Comparison of ENCODE assay signal across 10 cellular contexts in genomic region chr11:63889344-63889743, GRCh38. TPM values are rescaled to one million over a fixed set of nuclear protein-coding genes. Genes with fewer than 3 reads are reported as not detected.
DNase-seq lines count a peak whose midpoint lies in the region; ATAC-seq, FAIRE-seq and TF ChIP-seq lines count a peak whose summit lies in the region.
"Had no signal": no experiment of that assay in that cellular context is flagged by ENCODE, and none has a peak within 500 bp of the region (broad histone marks: within the 10 kb centered on the region; RNA-seq: fewer than 3 reads in every experiment).

No MANE protein-coding gene starts in this region.

- POLR2A ChIA-PET in K562 (lab: Yijun Ruan, JAX): interaction anchor here (0.7 to 1.6 kb wide), 4 partner anchors 13 to 292 kb away, joined by 3 to 5 read pairs (median 4); no protein-coding TSS in a partner anchor

- peaks cover 64% of the 10 kb centered on the region for H3K4me1 Mint-ChIP-seq in activated CD4-positive, alpha-beta T cell treated with anti-CD3 and anti-CD28 coated beads, Interleukin-2, amount 10 ng/mL, durations not matched to agents 24 days and 14 days

- H3K4me2 ChIP-seq in K562 (ENCODE audit: insufficient read depth, low read length): peak overlapping the region; percentile 96

- peaks cover 11% of the 10 kb centered on the region for H3K36me3 Mint-ChIP-seq in activated CD4-positive, alpha-beta T cell treated with anti-CD3 and anti-CD28 coated beads, Interleukin-2, amount 10 ng/mL, durations not matched to agents 24 days and 14 days (ENCODE audit: low read depth)

- peaks cover 13% of the 10 kb centered on the region for H3K9me1 ChIP-seq in K562 (ENCODE audit: control insufficient read depth, insufficient read depth, low read length)

- H3K9me3 ChIP-seq in K562 (replicated peaks; ENCODE audit: control insufficient read depth, insufficient read depth, low read depth, low read length) (no peaks in the 10 kb centered on the region), liver (ENCODE audit: control insufficient read depth in 4 of 4, low read length in 3 of 4) (no peaks in the 10 kb centered on the region)

- H4K20me1 ChIP-seq in K562 (replicated peaks; ENCODE audit: control insufficient read depth, insufficient read depth, low read length): peaks cover 15% of the 10 kb centered on the region; the same call in 1 of the 2 replicates

- H3K9ac ChIP-seq in K562 (ENCODE audit: insufficient read depth in 1 of 2, low read depth in 2 of 2, low read length in 2 of 2): peak overlapping the region; percentile 84 to 99
- H3K9ac ChIP-seq in liver (ENCODE audit: low read depth in 1 of 2, low read length in 2 of 2): peak overlapping the region in 1 of 2 donors; percentile 86

- H3K27me3 ChIP-seq in K562 (ENCODE audit: control insufficient read depth in 2 of 2, insufficient read depth in 2 of 2, low read length in 2 of 2) (no peaks in the 10 kb centered on the region), liver (ENCODE audit: control insufficient read depth in 4 of 4, insufficient read depth in 4 of 4, low read length in 3 of 4) (no peaks in the 10 kb centered on the region)

- H3K4me3 Mint-ChIP-seq in activated CD4-positive, alpha-beta T cell treated with anti-CD3 and anti-CD28 coated beads, Interleukin-2, amount 10 ng/mL, durations not matched to agents 24 days and 14 days: peak overlapping the region; percentile 91

- in situ Hi-C loops in K562 (cut with MboI): no loop called here

- 55% methylated on average over 6 of the region's 6 CpGs for WGBS in K562 (ENCODE audit: insufficient coverage, low coverage, missing lambda C conversion rate)
- 57% methylated on average over 6 of the region's 6 CpGs for WGBS in liver

- no peak for FAIRE-seq in K562 (lab: Jason Lieb, UNC)

- no peak for TF ChIP-seq POLR2A in K562 (conservative IDR thresholded peaks at IDR 0.05)

- TF ChIP-seq EP300 in K562 (IDR thresholded peaks at IDR 0.05; ENCODE audit: low read length): no peak

- peak overlapping the region; percentile 49 for H3K27ac Mint-ChIP-seq in activated CD4-positive, alpha-beta T cell treated with anti-CD3 and anti-CD28 coated beads, Interleukin-2, amount 10 ng/mL, durations not matched to agents 24 days and 14 days

- H3K9me3 Mint-ChIP-seq in activated CD4-positive, alpha-beta T cell treated with anti-CD3 and anti-CD28 coated beads, Interleukin-2, amount 10 ng/mL, durations not matched to agents 24 days and 14 days: no peaks in the 10 kb centered on the region

- TF ChIP-seq RAD21 in K562 (CRISPR knock-in tag; conservative IDR thresholded peaks at IDR 0.05 in 1 of 2, IDR thresholded peaks at IDR 0.05 in 1 of 2) (no peak), liver (IDR thresholded peaks at IDR 0.05) (no peak)

- intact Hi-C loops in activated CD4-positive, alpha-beta T cell treated with anti-CD3 and anti-CD28 coated beads, Interleukin-2, amount 10 ng/mL, durations not matched to agents 24 days and 14 days (cut with micrococcal nuclease): loop anchor here (2.0 kb wide), 1 partner anchor 21 kb away; no protein-coding TSS in a partner anchor
- intact Hi-C loops in K562 (cut with micrococcal nuclease): no loop called here

- H3K79me2 ChIP-seq in K562 (ENCODE audit: control insufficient read depth, insufficient read depth, low read length): peaks cover 82% of the 10 kb centered on the region

- peaks cover 30 to 33% of the 10 kb centered on the region in 2 experiments for H3K4me1 ChIP-seq in K562 (replicated peaks in 1 of 2; ENCODE audit: control insufficient read depth in 2 of 2, insufficient read depth in 2 of 2, low read length in 2 of 2)
- H3K4me1 ChIP-seq in liver (ENCODE audit: control insufficient read depth in 4 of 4, insufficient read depth in 4 of 4, low read length in 3 of 4): peaks cover 7 to 40% (median 30%) of the 10 kb centered on the region in 4 donors

- H2AFZ ChIP-seq in K562 (ENCODE audit: low read depth, low read length): no peak overlapping the region

- peak overlapping the region; percentile 88 for H3K27ac ChIP-seq in K562 (ENCODE audit: extremely low read depth, low read depth, low read length)
- peak overlapping the region; percentile 86 to 93 for H3K27ac ChIP-seq in liver (ENCODE audit: low read depth in 1 of 2, low read length in 2 of 2)
- peak overlapping the region; percentile 76 for H3K27ac ChIP-seq in temporal lobe (ENCODE audit: low read depth, low read length)

- no peak for DNase-seq in activated CD4-positive, alpha-beta T cell treated with anti-CD3 and anti-CD28 coated beads, Interleukin-2, amount 10 ng/mL, durations not matched to agents 24 days and 14 days
- DNase-seq in activated CD4-positive, alpha-beta T cell treated with anti-CD3 and anti-CD28 coated beads for 4 hours: no peak
- DNase-seq in K562 (ENCODE audit: extremely low read depth in 1 of 4, low spot score in 3 of 4): no peak
- no peak for DNase-seq in NCI-H748 (lab: John Stamatoyannopoulos, UW; ENCODE audit: unreplicated experiment)
- DNase-seq in GM03348 (ENCODE audit: low spot score): no peak
- DNase-seq: NCI-H2029 treated with DMSO at 0.1 percent for 48 hours; stimulated activated naive CD4-positive, alpha-beta T cell had no signal

- CTCF ChIA-PET in K562 (lab: Yijun Ruan, JAX; ENCODE audit: low intra/inter-chr PET ratio): no interaction called here

- ATAC-seq in K562 (no peak), GM19328 (IDR thresholded peaks at IDR 0.05; ENCODE audit: unreplicated experiment) (no peak)

- TF ChIP-seq CTCF in K562 (IDR thresholded peaks at IDR 0.05 in 2 of 3, conservative IDR thresholded peaks at IDR 0.05 in 1 of 3; ENCODE audit: insufficient read depth in 2 of 3, low read depth in 1 of 3, low read length in 3 of 3) (no peak), liver (IDR thresholded peaks at IDR 0.05; ENCODE audit: low read depth, low read length, missing input control) (no peak)

- no TSS peak for BruUV-seq in K562 (replicated peaks; lab: Mats Ljungman, UMichigan)

- peak overlapping the region; percentile 62 for H3K4me3 ChIP-seq in K562
- peak overlapping the region in 2 of 3 donors; percentile 57 to 68 for H3K4me3 ChIP-seq in liver (ENCODE audit: low read depth in 1 of 3, low read length in 3 of 3)

- H3K36me3 ChIP-seq in K562 (ENCODE audit: control insufficient read depth, insufficient read depth, low read length) (peaks cover 27% of the 10 kb centered on the region; the same call in 2 of the 3 replicates), liver (ENCODE audit: control insufficient read depth in 4 of 4, insufficient read depth in 3 of 4, low read depth in 1 of 4, low read length in 3 of 4) (no peaks in the 10 kb centered on the region)

- H3K27me3 Mint-ChIP-seq in activated CD4-positive, alpha-beta T cell treated with anti-CD3 and anti-CD28 coated beads, Interleukin-2, amount 10 ng/mL, durations not matched to agents 24 days and 14 days: no peaks in the 10 kb centered on the region

RNA-seq across cellular contexts. Expression of gene RCOR2, which starts 27.6 kb away (rescaled TPM):
- total RNA-seq in activated CD4-positive, alpha-beta T cell treated with anti-CD3 and anti-CD28 coated beads, Interleukin-2, amount 10 ng/mL, durations not matched to agents 24 days and 14 days: 0.26 and 0.28 TPM in 2 replicates
- 3.6 and 8.3 TPM in 2 replicates for total RNA-seq in K562 (2011; cell fraction: chromatin; rRNA removed; ENCODE audit: low replicate concordance)
- total RNA-seq in K562 (2011; cell fraction: nucleolus; rRNA removed): 7.8 and 8.3 TPM in 2 replicates
- total RNA-seq in K562 (2011; cell fraction: nucleoplasm; rRNA removed): 2.8 and 3.3 TPM in 2 replicates
- total RNA-seq in K562 (2014; rRNA removed): 3.6 and 3.7 TPM in 2 replicates
- total RNA-seq in K562 (2014; rRNA removed; fragmentation: Illumina TruSeq; extraction: Trizol): 0.83 and 1.4 TPM in 2 replicates
- total RNA-seq in K562 (2015; rRNA removed; fragmentation: Illumina TruSeq; extraction: Trizol): 2.2 and 2.4 TPM in 2 replicates
- 5.3 and 6.5 TPM in 2 replicates for total RNA-seq in K562 (2021)
- 2.0 and 4.0 TPM in 2 replicates for polyA plus RNA-seq in K562 (2011; rRNA removed)
- polyA plus RNA-seq in K562 (2011; cell fraction: cytosol; rRNA removed): 1.9 and 2.8 TPM in 2 replicates
- 8.3 and 8.7 TPM in 2 replicates for polyA plus RNA-seq in K562 (2011; cell fraction: nucleus; rRNA removed)
- polyA plus RNA-seq in K562 (2012): 2.8 and 3.3 TPM in 2 replicates
- 2.6 and 3.4 TPM in 2 replicates for polyA plus RNA-seq in K562 (2014; fragmentation: Illumina TruSeq; extraction: Trizol)
- polyA plus RNA-seq in K562 (2014; fragmentation: Nextera tagmentation; extraction: Ambion mirVana): under 1 TPM in 1 of 2 experiments, not detected in 1; 0.04 TPM
- 2.8 and 4.2 TPM in 2 replicates for polyA plus RNA-seq in K562 (2014; rRNA removed)
- polyA minus RNA-seq in K562 (2011; rRNA and poly(A)+ RNA removed): 1.6 and 2.9 TPM in 2 replicates
- 2.0 and 4.6 TPM in 2 replicates for polyA minus RNA-seq in K562 (2011; cell fraction: cytosol; rRNA and poly(A)+ RNA removed)
- polyA minus RNA-seq in K562 (2011; cell fraction: nucleus; rRNA and poly(A)+ RNA removed): 1.9 and 2.6 TPM in 2 replicates
- under 1 TPM in 1 of 2 donors, not detected in 1; 0.19 TPM for total RNA-seq in liver
- under 1 TPM in 1 of 2 donors, not detected in 1; 0.05 TPM for polyA plus RNA-seq in liver
- total RNA-seq in temporal lobe: 7.9 TPM

RNA-seq across cellular contexts. Expression of gene NAA40, which starts 49.5 kb away (rescaled TPM):
- total RNA-seq in activated CD4-positive, alpha-beta T cell treated with anti-CD3 and anti-CD28 coated beads, Interleukin-2, amount 10 ng/mL, durations not matched to agents 24 days and 14 days: 26.1 and 26.9 TPM in 2 replicates
- 108 and 212 TPM in 2 replicates for total RNA-seq in K562 (2011; cell fraction: chromatin; rRNA removed; ENCODE audit: low replicate concordance)
- 99.7 and 104 TPM in 2 replicates for total RNA-seq in K562 (2011; cell fraction: nucleolus; rRNA removed)
- 94.1 and 96.0 TPM in 2 replicates for total RNA-seq in K562 (2011; cell fraction: nucleoplasm; rRNA removed)
- 14.7 and 20.1 TPM in 2 replicates for total RNA-seq in K562 (2014; rRNA removed)
- 21.2 and 23.1 TPM in 2 replicates for total RNA-seq in K562 (2014; rRNA removed; fragmentation: Illumina TruSeq; extraction: Trizol)
- total RNA-seq in K562 (2015; rRNA removed; fragmentation: Illumina TruSeq; extraction: Trizol): 26.6 and 27.4 TPM in 2 replicates
- total RNA-seq in K562 (2021): 33.5 and 35.8 TPM in 2 replicates
- 23.1 and 26.0 TPM in 2 replicates for polyA plus RNA-seq in K562 (2011; rRNA removed)
- polyA plus RNA-seq in K562 (2011; cell fraction: cytosol; rRNA removed): 19.7 and 21.3 TPM in 2 replicates
- 54.7 and 72.6 TPM in 2 replicates for polyA plus RNA-seq in K562 (2011; cell fraction: nucleus; rRNA removed)
- 21.4 and 22.6 TPM in 2 replicates for polyA plus RNA-seq in K562 (2012)
- polyA plus RNA-seq in K562 (2014; fragmentation: Illumina TruSeq; extraction: Trizol): 38.7 and 39.0 TPM in 2 replicates
- 10 to 100 TPM in 1 of 2 experiments, 1 to 10 TPM in 1; 6.2 to 11.0 TPM for polyA plus RNA-seq in K562 (2014; fragmentation: Nextera tagmentation; extraction: Ambion mirVana)
- polyA plus RNA-seq in K562 (2014; rRNA removed): 35.1 and 35.5 TPM in 2 replicates
- 15.7 and 16.2 TPM in 2 replicates for polyA minus RNA-seq in K562 (2011; rRNA and poly(A)+ RNA removed)
- polyA minus RNA-seq in K562 (2011; cell fraction: cytosol; rRNA and poly(A)+ RNA removed): 7.6 and 10.0 TPM in 2 replicates
- polyA minus RNA-seq in K562 (2011; cell fraction: nucleus; rRNA and poly(A)+ RNA removed): 16.0 and 23.3 TPM in 2 replicates
- total RNA-seq in liver: 1 to 10 TPM; 5.4 to 7.3 TPM
- 1 to 10 TPM; 3.0 to 4.1 TPM for polyA plus RNA-seq in liver
- 15.5 TPM for total RNA-seq in temporal lobe

RNA-seq across cellular contexts. Expression of gene MARK2, which starts 50.4 kb away (rescaled TPM):
- total RNA-seq in activated CD4-positive, alpha-beta T cell treated with anti-CD3 and anti-CD28 coated beads, Interleukin-2, amount 10 ng/mL, durations not matched to agents 24 days and 14 days: 34.2 and 41.0 TPM in 2 replicates
- total RNA-seq in K562 (2011; cell fraction: chromatin; rRNA removed; ENCODE audit: low replicate concordance): 57.5 and 86.5 TPM in 2 replicates
- total RNA-seq in K562 (2011; cell fraction: nucleolus; rRNA removed): 42.0 and 48.9 TPM in 2 replicates
- 51.4 and 63.0 TPM in 2 replicates for total RNA-seq in K562 (2011; cell fraction: nucleoplasm; rRNA removed)
- total RNA-seq in K562 (2014; rRNA removed) (17.8 and 25.4 TPM in 2 replicates), K562 (2014; rRNA removed; fragmentation: Illumina TruSeq; extraction: Trizol) (12.1 and 13.8 TPM in 2 replicates), K562 (2015; rRNA removed; fragmentation: Illumina TruSeq; extraction: Trizol) (15.1 and 17.4 TPM in 2 replicates), K562 (2021) (36.3 and 43.5 TPM in 2 replicates), liver (10 to 100 TPM in 1 of 2 donors, 1 to 10 TPM in 1; 9.5 to 11.6 TPM), temporal lobe (16.0 TPM)
- polyA plus RNA-seq in K562 (2011; rRNA removed) (13.8 and 18.5 TPM in 2 replicates), K562 (2014; fragmentation: Illumina TruSeq; extraction: Trizol) (25.4 and 27.5 TPM in 2 replicates), K562 (2014; fragmentation: Nextera tagmentation; extraction: Ambion mirVana) (under 1 TPM; 0.32 to 0.45 TPM), K562 (2014; rRNA removed) (20.9 and 23.0 TPM in 2 replicates), liver (1 to 10 TPM; 3.4 to 6.6 TPM)
- polyA plus RNA-seq in K562 (2011; cell fraction: cytosol; rRNA removed): 13.0 and 20.1 TPM in 2 replicates
- 19.9 and 32.0 TPM in 2 replicates for polyA plus RNA-seq in K562 (2011; cell fraction: nucleus; rRNA removed)
- polyA plus RNA-seq in K562 (2012): 22.5 and 23.3 TPM in 2 replicates
- polyA minus RNA-seq in K562 (2011; rRNA and poly(A)+ RNA removed): 18.7 and 19.8 TPM in 2 replicates
- polyA minus RNA-seq in K562 (2011; cell fraction: cytosol; rRNA and poly(A)+ RNA removed): 24.5 TPM in 2 replicates
- 13.2 and 17.1 TPM in 2 replicates for polyA minus RNA-seq in K562 (2011; cell fraction: nucleus; rRNA and poly(A)+ RNA removed)
